8 cellular contexts compared by ENCODE assay signal in genomic region chr19:58466089-58466759, GRCh38. TPM values are rescaled to one million over a fixed set of nuclear protein-coding genes. Genes with fewer than 3 reads are reported as not detected.
DNase-seq lines count a peak whose midpoint lies in the region; ATAC-seq, FAIRE-seq and TF ChIP-seq lines count a peak whose summit lies in the region.

No MANE protein-coding gene starts in this region.

- H3K27ac Mint-ChIP-seq in activated naive CD8-positive, alpha-beta T cell treated with anti-CD3 and anti-CD28 coated beads, Interleukin-2, amount 10 ng/mL, durations not matched to agents 7 days and 5 days, result no peak overlapping the region

- TF ChIP-seq CTCF in left lung (IDR thresholded peaks at IDR 0.05) (no peak), upper lobe of right lung (IDR thresholded peaks at IDR 0.05) (no peak)

- no peak for DNase-seq in activated naive CD8-positive, alpha-beta T cell treated with anti-CD3 and anti-CD28 coated beads, Interleukin-2, amount 10 ng/mL, durations not matched to agents 7 days and 5 days
- DNase-seq in left lung, result no peak
- DNase-seq in upper lobe of right lung, result no peak
- DNase-seq in RCC 7860 (ENCODE audit: low spot score), result no peak
- DNase-seq in stimulated activated CD4-positive, alpha-beta T cell treated with anti-CD3 and anti-CD28 coated beads, Interleukin-15, amount 100 ng/mL, for 24 hours, result no peak
- DNase-seq in mesenteric fat pad (ENCODE audit: low spot score), result no peak

- H3K4me3 Mint-ChIP-seq in activated naive CD8-positive, alpha-beta T cell treated with anti-CD3 and anti-CD28 coated beads, Interleukin-2, amount 10 ng/mL, durations not matched to agents 7 days and 5 days, result peak overlapping the region; percentile 86

- ATAC-seq in GM18511 (IDR thresholded peaks at IDR 0.05; ENCODE audit: unreplicated experiment) (peak; percentile 25), HG03066 (IDR thresholded peaks at IDR 0.05; ENCODE audit: low read depth, unreplicated experiment) (peak; percentile 23), left lung (peak; percentile 39), upper lobe of right lung (no peak)
- peak; percentile 16 for ATAC-seq in activated naive CD8-positive, alpha-beta T cell treated with anti-CD3 and anti-CD28 coated beads, Interleukin-2, amount 10 ng/mL, durations not matched to agents 7 days and 5 days (ENCODE audit: low read depth)

- POLR2A ChIA-PET in activated naive CD8-positive, alpha-beta T cell treated with anti-CD3 and anti-CD28 coated beads, Interleukin-2, amount 10 ng/mL, durations not matched to agents 7 days and 5 days (lab: Charles Lee), result interaction anchor here (0.6 to 2.0 kb wide), 3 partner anchors 9 to 236 kb away, joined by 3 to 11 read pairs (median 3); partner anchors contain the start of gene ZNF446

- H3K4me3 ChIP-seq in left lung (peak overlapping the region; percentile 97 to 99), upper lobe of right lung (peak overlapping the region; percentile 76)

- no peaks in the 10 kb centered on the region for H3K9me3 Mint-ChIP-seq in activated naive CD8-positive, alpha-beta T cell treated with anti-CD3 and anti-CD28 coated beads, Interleukin-2, amount 10 ng/mL, durations not matched to agents 7 days and 5 days

- FAIRE-seq in RCC 7860 (lab: Jason Lieb, UNC), result no peak

- H3K4me1 ChIP-seq in left lung (peaks cover 6 to 16% of the 10 kb centered on the region in 2 donors), upper lobe of right lung (peaks cover 12% of the 10 kb centered on the region)

- peaks cover 16% of the 10 kb centered on the region for H3K4me1 Mint-ChIP-seq in activated naive CD8-positive, alpha-beta T cell treated with anti-CD3 and anti-CD28 coated beads, Interleukin-2, amount 10 ng/mL, durations not matched to agents 7 days and 5 days

- peak overlapping the region in 1 of 2 donors; percentile 82 for H3K27ac ChIP-seq in left lung
- H3K27ac ChIP-seq in upper lobe of right lung, result no peak overlapping the region

- no peaks in the 10 kb centered on the region for H3K27me3 Mint-ChIP-seq in activated naive CD8-positive, alpha-beta T cell treated with anti-CD3 and anti-CD28 coated beads, Interleukin-2, amount 10 ng/mL, durations not matched to agents 7 days and 5 days

- H3K27me3 ChIP-seq in left lung (no peaks in the 10 kb centered on the region), upper lobe of right lung (no peaks in the 10 kb centered on the region)

- intact Hi-C loops in left lung (cut with DNase I), result no loop called here
- intact Hi-C loops in upper lobe of right lung (cut with DNase I), result no loop called here

- H3K9me3 ChIP-seq in left lung, result no peaks in the 10 kb centered on the region
- H3K9me3 ChIP-seq in upper lobe of right lung, result no peaks in the 10 kb centered on the region

- no peaks in the 10 kb centered on the region for H3K36me3 Mint-ChIP-seq in activated naive CD8-positive, alpha-beta T cell treated with anti-CD3 and anti-CD28 coated beads, Interleukin-2, amount 10 ng/mL, durations not matched to agents 7 days and 5 days

- H3K36me3 ChIP-seq in left lung (peaks cover 0 to 20% of the 10 kb centered on the region in 2 donors), upper lobe of right lung (peaks cover 10% of the 10 kb centered on the region)

RNA-seq across cellular contexts. Expression of gene ZNF324, which starts 0.7 kb away (rescaled TPM):
- 10 to 100 TPM; 18.0 to 18.5 TPM for total RNA-seq in activated naive CD8-positive, alpha-beta T cell treated with anti-CD3 and anti-CD28 coated beads, Interleukin-2, amount 10 ng/mL, durations not matched to agents 7 days and 5 days
- total RNA-seq in left lung, result 1 to 10 TPM; 7.1 to 9.5 TPM
- 11.7 TPM for total RNA-seq in upper lobe of right lung
- total RNA-seq in mesenteric fat pad, result 6.7 TPM

RNA-seq across cellular contexts. Expression of gene ZNF446, which starts 9.9 kb away (rescaled TPM):
- 10 to 100 TPM; 10.9 TPM for total RNA-seq in activated naive CD8-positive, alpha-beta T cell treated with anti-CD3 and anti-CD28 coated beads, Interleukin-2, amount 10 ng/mL, durations not matched to agents 7 days and 5 days
- total RNA-seq in left lung (1 to 10 TPM; 6.2 to 6.6 TPM), upper lobe of right lung (8.8 TPM), mesenteric fat pad (5.6 TPM)

RNA-seq across cellular contexts. Expression of gene ZNF324B, which starts 14.8 kb away (rescaled TPM):
- total RNA-seq in activated naive CD8-positive, alpha-beta T cell treated with anti-CD3 and anti-CD28 coated beads, Interleukin-2, amount 10 ng/mL, durations not matched to agents 7 days and 5 days, result 10 to 100 TPM; 11.6 to 13.9 TPM
- total RNA-seq in left lung (1 to 10 TPM; 5.2 to 7.0 TPM), upper lobe of right lung (6.9 TPM), mesenteric fat pad (5.2 TPM)

RNA-seq across cellular contexts. Expression of gene ZNF132, which starts 26.3 kb away (rescaled TPM):
- 1 to 10 TPM; 7.3 to 7.4 TPM for total RNA-seq in activated naive CD8-positive, alpha-beta T cell treated with anti-CD3 and anti-CD28 coated beads, Interleukin-2, amount 10 ng/mL, durations not matched to agents 7 days and 5 days
- 1 to 10 TPM; 6.2 to 7.1 TPM for total RNA-seq in left lung
- total RNA-seq in upper lobe of right lung, result 5.1 TPM
- 4.0 TPM for total RNA-seq in mesenteric fat pad

RNA-seq across cellular contexts. Expression of gene SLC27A5, which starts 45.6 kb away (rescaled TPM):
- total RNA-seq in activated naive CD8-positive, alpha-beta T cell treated with anti-CD3 and anti-CD28 coated beads, Interleukin-2, amount 10 ng/mL, durations not matched to agents 7 days and 5 days, result 10 to 100 TPM; 13.7 to 15.4 TPM
- 10 to 100 TPM in 1 of 2 donors, 1 to 10 TPM in 1; 6.2 to 11.8 TPM for total RNA-seq in left lung
- 4.7 TPM for total RNA-seq in upper lobe of right lung
- 6.5 TPM for total RNA-seq in mesenteric fat pad
